Comparison of ENCODE assay signal across 7 cellular contexts in the genomic region with DNA sequence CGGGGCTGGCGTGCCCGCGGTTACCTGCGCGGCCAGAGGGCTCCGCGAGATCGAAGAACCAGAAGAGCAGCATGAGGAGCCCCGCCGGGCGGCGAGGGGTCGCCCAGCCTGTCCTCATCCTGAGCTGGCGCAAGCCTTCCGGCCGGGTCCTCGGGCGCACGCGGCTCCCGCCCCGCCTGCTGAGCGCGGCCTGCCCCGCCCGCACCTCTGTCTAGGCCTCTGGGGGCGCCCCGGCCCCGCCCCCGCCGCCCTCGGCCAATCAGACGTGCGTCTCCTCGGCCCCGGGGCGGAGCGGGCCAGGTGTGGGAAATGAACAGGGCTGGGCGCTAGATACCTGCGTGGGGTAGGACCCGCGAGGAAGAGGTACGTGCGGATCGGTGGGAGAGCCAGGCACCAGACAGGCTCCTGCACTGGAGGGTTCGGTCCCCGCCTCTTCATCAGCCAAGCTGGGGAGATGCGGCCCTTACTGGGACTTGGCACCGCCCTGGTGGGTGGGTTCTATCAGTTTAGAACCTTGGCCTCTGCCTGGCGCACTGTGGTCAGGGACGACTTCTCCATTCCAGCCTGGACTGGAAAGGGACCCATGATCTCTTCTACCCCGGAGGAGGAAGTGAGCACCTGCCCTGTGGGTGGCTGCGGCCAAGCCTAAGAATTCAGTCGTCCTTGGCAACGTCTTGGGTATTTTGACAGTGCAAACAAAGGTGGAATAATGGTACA. TPM values are rescaled to one million over a fixed set of nuclear protein-coding genes. Genes with fewer than 3 reads are reported as not detected.
DNase-seq lines count a peak whose midpoint lies in the region; ATAC-seq and TF ChIP-seq lines count a peak whose summit lies in the region.

A gene (minus strand): TSS at position 192 of the 717 bp plus-strand sequence.

- peak within 1 kb of the TSS; percentile 83 to 93 (median 88) for H3K27ac ChIP-seq in Peyer's patch

- DNase-seq in Peyer's patch = peak; percentile 87 to 94 (median 92)
- peak; percentile 84 for DNase-seq in activated naive CD4-positive, alpha-beta T cell treated with Interleukin-2 at 50 U/mL for 16 hours
- peak; percentile 73 for DNase-seq in left ventricle myocardium superior
- peak; percentile 64 for DNase-seq in sciatic nerve (ENCODE audit: low spot score)
- no peak for DNase-seq in KG1 (lab: John Stamatoyannopoulos, UW)

- peak; percentile 48 to 70 for TF ChIP-seq POLR2A in Peyer's patch (IDR thresholded peaks at IDR 0.05)

- peak within 1 kb of the TSS; percentile 50 to 81 (median 79) for H3K4me3 ChIP-seq in Peyer's patch

- TF ChIP-seq CTCF in Peyer's patch (IDR thresholded peaks at IDR 0.05) = peak in 1 of 6 experiments; percentile 9

- no peaks in the 10 kb centered on the region for H3K27me3 ChIP-seq in Peyer's patch

- H3K4me1 ChIP-seq in Peyer's patch = peaks cover 0 to 16% (median 0%) of the 10 kb centered on the region in 4 donors

- ATAC-seq in GM18870 (IDR thresholded peaks at IDR 0.05; ENCODE audit: unreplicated experiment) (peak; percentile 66), HG03025 (IDR thresholded peaks at IDR 0.05; ENCODE audit: low FRiP score, unreplicated experiment) (peak; percentile 87), left ventricle myocardium superior (peak; percentile 91), sciatic nerve (peak; percentile 83)

- H3K9me3 ChIP-seq in Peyer's patch = no peaks in the 10 kb centered on the region

- intact Hi-C loops in left ventricle myocardium superior (cut with micrococcal nuclease) (no loop called here), sciatic nerve (cut with DNase I) (no loop called here)

- H3K36me3 ChIP-seq in Peyer's patch = no peaks in the 10 kb centered on the region

RNA-seq across cellular contexts. Expression of the gene that starts here (rescaled TPM):
- total RNA-seq in Peyer's patch (10 to 100 TPM; 12.4 to 81.8 (median 65.2) TPM), left ventricle myocardium superior (0.40 TPM), sciatic nerve (4.5 TPM)

Comparison
In these comparisons a context has a peak if more than half of its experiments do, and no peak if none do; other contexts are left out.
1. Peak in DNase-seq and ATAC-seq in left ventricle myocardium superior; RNA of the gene not detected or under 1 TPM.